Comparison of ENCODE assay signal across 18 cellular contexts in the genomic region with DNA sequence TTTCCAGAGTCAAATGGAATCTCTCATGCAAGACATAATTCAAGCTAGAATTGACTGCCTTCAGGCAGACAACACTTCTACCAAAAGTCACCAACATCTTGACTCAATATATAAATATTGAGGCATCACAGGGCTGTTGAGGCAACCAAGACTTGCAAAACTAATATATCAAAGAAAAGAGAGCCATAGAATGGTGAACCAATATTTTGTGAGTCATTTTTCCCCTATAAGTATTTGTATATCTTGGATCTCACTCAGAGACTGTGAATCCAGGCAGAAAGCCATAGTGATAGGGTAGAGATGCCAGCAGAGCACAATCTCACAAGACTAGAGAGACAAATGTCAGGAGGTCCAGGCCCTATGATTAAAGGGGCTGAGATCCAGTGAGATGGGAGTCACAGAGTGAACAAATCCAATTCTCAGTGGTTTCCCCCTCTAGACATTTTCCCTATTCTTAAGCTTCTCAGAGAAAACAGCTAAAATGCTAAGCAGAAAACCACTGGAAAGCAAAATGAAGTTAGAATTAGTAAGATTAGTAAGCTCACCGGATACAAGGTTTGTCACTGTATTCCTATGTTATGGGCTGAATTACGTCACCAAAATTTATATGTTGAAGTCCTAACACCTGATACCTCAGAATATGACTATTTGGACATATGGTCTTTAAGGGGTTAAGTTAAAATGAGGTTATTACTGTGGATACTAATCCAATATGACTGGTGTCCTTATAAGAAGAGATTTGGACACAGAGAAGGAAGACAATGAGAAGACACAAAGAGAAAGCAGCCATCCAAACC.
DNase-seq lines count a peak whose midpoint lies in the region; ATAC-seq and TF ChIP-seq lines count a peak whose summit lies in the region.
"Had no signal": no experiment of that assay in that cellular context is flagged by ENCODE, and none has a peak within 500 bp of the region (broad histone marks: within the 10 kb centered on the region; RNA-seq: fewer than 3 reads in every experiment).

No MANE protein-coding gene starts in this region.

- DNase-seq in KBM-7 (peak; percentile 15), astrocyte of the hippocampus (ENCODE audit: low read depth, low spot score) (peak; percentile 13), foreskin fibroblast (peak; percentile 82 to 89), DMS79 treated with DMSO at 0.1 percent for 48 hours (lab: John Stamatoyannopoulos, UW) (no peak), NCI-H2196 treated with DMSO at 0.1 percent for 48 hours (lab: John Stamatoyannopoulos, UW; ENCODE audit: unreplicated experiment) (no peak)
- DNase-seq in activated CD8-positive, alpha-beta T cell treated with anti-CD3 and anti-CD28 coated beads, Interleukin-2, amount 10 ng/mL, durations not matched to agents 7 days and 5 days = no peak
- DNase-seq in T-helper 2 cell treated with Interferon-gamma antibody and Interleukin-4, amounts not matched to agents 5 μg/mL and 100 μg/mL, for 36 hours (ENCODE audit: low spot score) = no peak
- DNase-seq: amniotic stem cell; BE2C; dermis blood vessel endothelial cell; naive thymus-derived CD4-positive, alpha-beta T cell; NCI-H226; SW 1271 had no signal

- H3K27ac ChIP-seq in C4-2B = peak overlapping the region; percentile 47; the same call in 1 of the 2 replicates
- H3K27ac ChIP-seq: esophagus muscularis mucosa, KMS-11 had no signal

- CTCF ChIA-PET in activated CD8-positive, alpha-beta T cell treated with anti-CD3 and anti-CD28 coated beads, Interleukin-2, amount 10 ng/mL, durations not matched to agents 7 days and 5 days (lab: Charles Lee) = no interaction called here

- H3K4me3 Mint-ChIP-seq in activated CD8-positive, alpha-beta T cell treated with anti-CD3 and anti-CD28 coated beads, Interleukin-2, amount 10 ng/mL, durations not matched to agents 7 days and 5 days = no peak overlapping the region
- H3K4me3 Mint-ChIP-seq in T-helper 2 cell treated with Interferon-gamma antibody and Interleukin-4, amounts not matched to agents 5 μg/mL and 100 μg/mL, for 36 hours = no peak overlapping the region
- H3K4me3 Mint-ChIP-seq: activated T-helper 17 cell treated with anti-CD3 and anti-CD28 coated beads, Interleukin-2, amount 50 U/mL, for 72 hours; naive thymus-derived CD4-positive, alpha-beta T cell; WTC11 had no signal

- TF ChIP-seq CTCF in C4-2B (conservative IDR thresholded peaks at IDR 0.05) (no peak), foreskin fibroblast (IDR thresholded peaks at IDR 0.05; ENCODE audit: low read depth, low read length) (no peak)

- no peaks in the 10 kb centered on the region for H3K9me3 Mint-ChIP-seq in activated CD8-positive, alpha-beta T cell treated with anti-CD3 and anti-CD28 coated beads, Interleukin-2, amount 10 ng/mL, durations not matched to agents 7 days and 5 days (ENCODE audit: insufficient read depth)
- H3K9me3 Mint-ChIP-seq in T-helper 2 cell treated with Interferon-gamma antibody and Interleukin-4, amounts not matched to agents 5 μg/mL and 100 μg/mL, for 36 hours = peaks cover 3% of the 10 kb centered on the region

- no peak for ATAC-seq in activated CD8-positive, alpha-beta T cell treated with anti-CD3 and anti-CD28 coated beads, Interleukin-2, amount 10 ng/mL, durations not matched to agents 7 days and 5 days
- ATAC-seq: activated T-helper 17 cell treated with anti-CD3 and anti-CD28 coated beads, Interleukin-2, amount 50 U/mL, for 72 hours; naive thymus-derived CD4-positive, alpha-beta T cell; WTC11 had no signal

- no peak overlapping the region for H3K27ac Mint-ChIP-seq in activated CD8-positive, alpha-beta T cell treated with anti-CD3 and anti-CD28 coated beads, Interleukin-2, amount 10 ng/mL, durations not matched to agents 7 days and 5 days
- H3K27ac Mint-ChIP-seq in T-helper 2 cell treated with Interferon-gamma antibody and Interleukin-4, amounts not matched to agents 5 μg/mL and 100 μg/mL, for 36 hours = no peak overlapping the region
- H3K27ac Mint-ChIP-seq: activated T-helper 17 cell treated with anti-CD3 and anti-CD28 coated beads, Interleukin-2, amount 50 U/mL, for 72 hours; naive thymus-derived CD4-positive, alpha-beta T cell; WTC11 had no signal

- no peak overlapping the region for H3K4me3 ChIP-seq in foreskin fibroblast (ENCODE audit: low read depth in 1 of 2, low read length in 2 of 2)
- H3K4me3 ChIP-seq: esophagus muscularis mucosa had no signal

- no peaks in the 10 kb centered on the region for H3K36me3 Mint-ChIP-seq in activated CD8-positive, alpha-beta T cell treated with anti-CD3 and anti-CD28 coated beads, Interleukin-2, amount 10 ng/mL, durations not matched to agents 7 days and 5 days (ENCODE audit: low read depth)
- H3K36me3 Mint-ChIP-seq in T-helper 2 cell treated with Interferon-gamma antibody and Interleukin-4, amounts not matched to agents 5 μg/mL and 100 μg/mL, for 36 hours (ENCODE audit: low read depth) = no peaks in the 10 kb centered on the region
- H3K36me3 Mint-ChIP-seq: naive thymus-derived CD4-positive, alpha-beta T cell had no signal

- no peaks in the 10 kb centered on the region for H3K27me3 Mint-ChIP-seq in activated CD8-positive, alpha-beta T cell treated with anti-CD3 and anti-CD28 coated beads, Interleukin-2, amount 10 ng/mL, durations not matched to agents 7 days and 5 days (ENCODE audit: low read depth)
- H3K27me3 Mint-ChIP-seq in T-helper 2 cell treated with Interferon-gamma antibody and Interleukin-4, amounts not matched to agents 5 μg/mL and 100 μg/mL, for 36 hours (ENCODE audit: low read depth) = no peaks in the 10 kb centered on the region

- POLR2A ChIA-PET in activated CD8-positive, alpha-beta T cell treated with anti-CD3 and anti-CD28 coated beads, Interleukin-2, amount 10 ng/mL, durations not matched to agents 7 days and 5 days (lab: Charles Lee) = no interaction called here

- in situ Hi-C loops in KBM-7 (cut with MboI; ENCODE audit: low pct_unique_long_range_greater_than_20kb, low sequenced_read_pairs) = no loop called here

- no peaks in the 10 kb centered on the region for H3K4me1 Mint-ChIP-seq in activated CD8-positive, alpha-beta T cell treated with anti-CD3 and anti-CD28 coated beads, Interleukin-2, amount 10 ng/mL, durations not matched to agents 7 days and 5 days (ENCODE audit: low read depth)
- no peaks in the 10 kb centered on the region for H3K4me1 Mint-ChIP-seq in T-helper 2 cell treated with Interferon-gamma antibody and Interleukin-4, amounts not matched to agents 5 μg/mL and 100 μg/mL, for 36 hours (ENCODE audit: low read depth)
- H3K4me1 Mint-ChIP-seq: activated T-helper 17 cell treated with anti-CD3 and anti-CD28 coated beads, Interleukin-2, amount 50 U/mL, for 72 hours had no signal

Comparison
In these comparisons a context has a peak if more than half of its experiments do, and no peak if none do; other contexts are left out.
1. DNase-seq: peak in KBM-7 (single experiment), astrocyte of the hippocampus (single experiment) and foreskin fibroblast (2 of 2); none in DMS79 treated with DMSO at 0.1 percent for 48 hours (single experiment), NCI-H2196 treated with DMSO at 0.1 percent for 48 hours (single experiment), activated CD8-positive, alpha-beta T cell treated with anti-CD3 and anti-CD28 coated beads, Interleukin-2, amount 10 ng/mL, durations not matched to agents 7 days and 5 days (single experiment) and T-helper 2 cell treated with Interferon-gamma antibody and Interleukin-4, amounts not matched to agents 5 μg/mL and 100 μg/mL, for 36 hours (single experiment).